In the genomic region with DNA sequence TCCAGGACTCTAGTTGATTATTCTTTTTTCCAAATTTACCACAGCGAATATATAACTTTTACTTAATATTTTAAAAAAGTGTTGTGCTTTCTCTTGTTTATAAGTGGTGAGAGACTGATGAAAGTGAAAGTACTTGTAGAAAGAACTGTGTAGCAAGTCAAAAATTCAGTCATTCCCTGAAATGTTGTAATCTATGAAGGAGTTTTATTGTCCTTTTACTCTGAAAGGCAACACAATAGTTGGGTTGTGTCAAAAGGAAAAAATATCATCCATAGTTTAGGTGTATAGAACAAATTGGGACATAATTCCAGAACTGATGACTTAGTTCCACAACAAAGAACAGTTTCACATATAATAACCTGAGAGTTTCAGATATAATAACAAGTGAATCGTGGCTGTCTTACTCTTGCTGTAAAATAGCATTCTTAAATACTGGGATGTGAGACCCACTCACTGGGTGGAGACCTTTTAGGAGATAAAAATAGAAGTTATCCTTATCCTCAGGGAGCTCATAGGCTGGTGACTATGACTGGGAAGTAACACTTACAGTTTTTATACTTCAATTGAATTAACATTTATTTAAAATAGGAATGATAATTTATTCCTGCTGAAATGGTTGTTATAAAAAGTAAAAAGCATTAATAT, we compare ENCODE assay signal across 8 cellular contexts. TPM values are rescaled to one million over a fixed set of nuclear protein-coding genes. Genes with fewer than 3 reads are reported as not detected.
DNase-seq lines count a peak whose midpoint lies in the region; ATAC-seq and TF ChIP-seq lines count a peak whose summit lies in the region.

No MANE protein-coding gene starts in this region.

- H3K4me3 ChIP-seq in GM12865 (ENCODE audit: low read depth, low read length) (peak overlapping the region; percentile 43), sigmoid colon (peak overlapping the region; percentile 2 to 35 (median 25))

- H3K4me1 ChIP-seq in sigmoid colon = peaks cover 0 to 41% (median 30%) of the 10 kb centered on the region in 4 donors

- H3K27me3 ChIP-seq in sigmoid colon = no peaks in the 10 kb centered on the region

- DNase-seq in GM12865 (ENCODE audit: low read depth) (no peak), foreskin melanocyte (peak; percentile 37), sigmoid colon (no peak), NCI-H187 treated with DMSO at 0.1 percent for 48 hours (lab: John Stamatoyannopoulos, UW) (no peak), cortex of kidney (lab: John Stamatoyannopoulos, UW) (no peak)
- DNase-seq in activated T-helper 1 cell treated with anti-CD3 and anti-CD28 coated beads, Interleukin-12 subunit alpha, Interleukin-12 subunit beta, Interleukin-2, Interleukin-4 antibody, amounts not matched to agents 30 ng/mL and 10 ng/mL and 1 ng/mL, durations not matched to agents 14 hours and 24 hours and 36 hours (ENCODE audit: low spot score) = no peak

- H3K9me3 Mint-ChIP-seq in activated T-helper 1 cell treated with anti-CD3 and anti-CD28 coated beads, Interleukin-12 subunit alpha, Interleukin-12 subunit beta, Interleukin-2, Interleukin-4 antibody, amounts not matched to agents 30 ng/mL and 10 ng/mL and 1 ng/mL, durations not matched to agents 14 hours and 24 hours and 36 hours = no peaks in the 10 kb centered on the region

- ATAC-seq in GM19397 (IDR thresholded peaks at IDR 0.05; ENCODE audit: unreplicated experiment) = no peak
- ATAC-seq in GM18511 (IDR thresholded peaks at IDR 0.05; ENCODE audit: unreplicated experiment) = no peak

- H3K9me3 ChIP-seq in sigmoid colon = no peaks in the 10 kb centered on the region

- H3K27me3 Mint-ChIP-seq in activated T-helper 1 cell treated with anti-CD3 and anti-CD28 coated beads, Interleukin-12 subunit alpha, Interleukin-12 subunit beta, Interleukin-2, Interleukin-4 antibody, amounts not matched to agents 30 ng/mL and 10 ng/mL and 1 ng/mL, durations not matched to agents 14 hours and 24 hours and 36 hours (ENCODE audit: insufficient read depth) = no peaks in the 10 kb centered on the region

- H3K4me3 Mint-ChIP-seq in activated T-helper 1 cell treated with anti-CD3 and anti-CD28 coated beads, Interleukin-12 subunit alpha, Interleukin-12 subunit beta, Interleukin-2, Interleukin-4 antibody, amounts not matched to agents 30 ng/mL and 10 ng/mL and 1 ng/mL, durations not matched to agents 14 hours and 24 hours and 36 hours = peak overlapping the region; percentile 39

- TF ChIP-seq EP300 in sigmoid colon (IDR thresholded peaks at IDR 0.05) = no peak

- H3K27ac Mint-ChIP-seq in activated T-helper 1 cell treated with anti-CD3 and anti-CD28 coated beads, Interleukin-12 subunit alpha, Interleukin-12 subunit beta, Interleukin-2, Interleukin-4 antibody, amounts not matched to agents 30 ng/mL and 10 ng/mL and 1 ng/mL, durations not matched to agents 14 hours and 24 hours and 36 hours = peak overlapping the region; percentile 90

- TF ChIP-seq CTCF in GM12865 (IDR thresholded peaks at IDR 0.05; ENCODE audit: insufficient read depth, low read depth, low read length, missing control alignments) (no peak), sigmoid colon (IDR thresholded peaks at IDR 0.05) (no peak)

- intact Hi-C loops in activated T-helper 1 cell treated with anti-CD3 and anti-CD28 coated beads, Interleukin-12 subunit alpha, Interleukin-12 subunit beta, Interleukin-2, Interleukin-4 antibody, amounts not matched to agents 30 ng/mL and 10 ng/mL and 1 ng/mL, durations not matched to agents 14 hours and 24 hours and 36 hours (cut with micrococcal nuclease) = loop anchor here (1.0 to 5.0 kb wide), 3 partner anchors 20 to 48 kb away; partner anchors contain the start of gene CYB5B
- intact Hi-C loops in sigmoid colon (cut with DNase I) = loop anchor here (5.0 kb wide), 1 partner anchor 122 kb away; the partner anchor contains the start of gene NFAT5

- peak overlapping the region; percentile 66 to 82 (median 80) for H3K27ac ChIP-seq in sigmoid colon

- H3K36me3 ChIP-seq in sigmoid colon = peaks cover 0 to 7% (median 3%) of the 10 kb centered on the region in 4 donors

- H3K36me3 Mint-ChIP-seq in activated T-helper 1 cell treated with anti-CD3 and anti-CD28 coated beads, Interleukin-12 subunit alpha, Interleukin-12 subunit beta, Interleukin-2, Interleukin-4 antibody, amounts not matched to agents 30 ng/mL and 10 ng/mL and 1 ng/mL, durations not matched to agents 14 hours and 24 hours and 36 hours (ENCODE audit: low read depth) = peaks cover 34% of the 10 kb centered on the region

- peaks cover 56% of the 10 kb centered on the region for H3K4me1 Mint-ChIP-seq in activated T-helper 1 cell treated with anti-CD3 and anti-CD28 coated beads, Interleukin-12 subunit alpha, Interleukin-12 subunit beta, Interleukin-2, Interleukin-4 antibody, amounts not matched to agents 30 ng/mL and 10 ng/mL and 1 ng/mL, durations not matched to agents 14 hours and 24 hours and 36 hours (ENCODE audit: low read depth)

- no peak for TF ChIP-seq POLR2A in sigmoid colon (IDR thresholded peaks at IDR 0.05)

- WGBS in sigmoid colon, 2 donors = 28 to 55% methylated on average over 2 of the region's 2 CpGs

RNA-seq across cellular contexts. Expression of gene CYB5B, which starts 20.6 kb away (rescaled TPM):
- total RNA-seq in activated T-helper 1 cell treated with anti-CD3 and anti-CD28 coated beads, Interleukin-12 subunit alpha, Interleukin-12 subunit beta, Interleukin-2, Interleukin-4 antibody, amounts not matched to agents 30 ng/mL and 10 ng/mL and 1 ng/mL, durations not matched to agents 14 hours and 24 hours and 36 hours = 157 and 166 TPM in 2 replicates
- total RNA-seq in sigmoid colon = 10 to 100 TPM; 24.4 to 43.8 (median 34.7) TPM
- 100 to 1,000 TPM; 129 to 196 (median 138) TPM for polyA plus RNA-seq in sigmoid colon

RNA-seq across cellular contexts. Expression of gene TERF2, which starts 59.2 kb away (rescaled TPM):
- total RNA-seq in activated T-helper 1 cell treated with anti-CD3 and anti-CD28 coated beads, Interleukin-12 subunit alpha, Interleukin-12 subunit beta, Interleukin-2, Interleukin-4 antibody, amounts not matched to agents 30 ng/mL and 10 ng/mL and 1 ng/mL, durations not matched to agents 14 hours and 24 hours and 36 hours = 59.4 and 67.0 TPM in 2 replicates
- 10 to 100 TPM; 15.3 to 30.8 (median 21.6) TPM for total RNA-seq in sigmoid colon
- polyA plus RNA-seq in sigmoid colon = 10 to 100 TPM in 2 of 3 donors, 1 to 10 TPM in 1; 7.8 to 22.2 (median 17.1) TPM
